In genomic region chr1:8423134-8423701, GRCh38 we compare ENCODE assay signal across 8 cellular contexts.
DNase-seq lines count a peak whose midpoint lies in the region; ATAC-seq and TF ChIP-seq lines count a peak whose summit lies in the region.

No MANE protein-coding gene starts in this region.

- H3K4me3 ChIP-seq in A673 (ENCODE audit: low read depth, low read length, poor library complexity, severe bottlenecking) (peak overlapping the region; percentile 79), WI38 (ENCODE audit: low read depth, low read length) (peak overlapping the region; percentile 86), duodenal mucosa (ENCODE audit: low read depth in 1 of 2, low read length in 2 of 2) (peak overlapping the region; percentile 89 to 100), mononuclear cell (ENCODE audit: low read length) (peak overlapping the region; percentile 83), thymus (ENCODE audit: low read length) (peak overlapping the region; percentile 90)

- under 1% methylated on average over 38 of the region's 38 CpGs for WGBS in thymus

- DNase-seq in A673 (ENCODE audit: low spot score) (peak; percentile 45), HCEC 1CT (peak; percentile 18), GOT3 (lab: John Stamatoyannopoulos, UW) (no peak)

- POLR2A ChIA-PET in A673 (lab: Charles Lee; ENCODE audit: low non-redundant PET), result no interaction called here

- H3K27ac ChIP-seq in A673 (ENCODE audit: low read depth, low read length, poor library complexity, severe bottlenecking) (peak overlapping the region; percentile 87), duodenal mucosa (ENCODE audit: low read depth, low read length) (peak overlapping the region; percentile 85), thymus (ENCODE audit: low read depth) (peak overlapping the region; percentile 93)

- no peak for ATAC-seq in HG03439 (IDR thresholded peaks at IDR 0.05; ENCODE audit: unreplicated experiment)

- intact Hi-C loops in A673 (cut with micrococcal nuclease; ENCODE audit: unreplicated experiment), result no loop called here

- H3K27me3 ChIP-seq in A673 (replicated peaks; ENCODE audit: insufficient read depth, low read depth, low read length, poor library complexity) (no peaks in the 10 kb centered on the region), duodenal mucosa (ENCODE audit: control insufficient read depth in 1 of 2, insufficient read depth in 2 of 2, low read length in 2 of 2) (no peaks in the 10 kb centered on the region), mononuclear cell (ENCODE audit: insufficient read depth, low read length) (no peaks in the 10 kb centered on the region), thymus (ENCODE audit: control insufficient read depth, insufficient read depth) (no peaks in the 10 kb centered on the region)

- TF ChIP-seq CTCF in A673 (conservative IDR thresholded peaks at IDR 0.05; ENCODE audit: low read depth, low read length), result no peak
- TF ChIP-seq CTCF in WI38 (IDR thresholded peaks at IDR 0.05; ENCODE audit: low read depth, low read length), result no peak

- peaks cover 50% of the 10 kb centered on the region for H3K4me1 ChIP-seq in A673 (ENCODE audit: insufficient read depth, low read length, poor library complexity, severe bottlenecking)
- H3K4me1 ChIP-seq in duodenal mucosa (ENCODE audit: control insufficient read depth in 1 of 2, insufficient read depth in 2 of 2, low read length in 2 of 2), result peaks cover 46 to 51% of the 10 kb centered on the region in 2 donors
- H3K4me1 ChIP-seq in mononuclear cell (ENCODE audit: insufficient read depth, low read length), result peaks cover 78% of the 10 kb centered on the region
- peaks cover 29% of the 10 kb centered on the region for H3K4me1 ChIP-seq in thymus (ENCODE audit: control insufficient read depth, insufficient read depth, low read length)

- BruUV-seq in A673 (replicated peaks; lab: Mats Ljungman, UMichigan), result no TSS peak

- no peaks in the 10 kb centered on the region for H3K9me3 ChIP-seq in A673 (ENCODE audit: low read depth, low read length, poor library complexity, severe bottlenecking)
- H3K9me3 ChIP-seq in duodenal mucosa (ENCODE audit: control insufficient read depth in 1 of 2, low read length in 2 of 2), result no peaks in the 10 kb centered on the region
- H3K9me3 ChIP-seq in mononuclear cell (ENCODE audit: low read depth, low read length), result no peaks in the 10 kb centered on the region
- no peaks in the 10 kb centered on the region for H3K9me3 ChIP-seq in thymus (ENCODE audit: control insufficient read depth)

- H3K9ac ChIP-seq in duodenal mucosa (ENCODE audit: low read depth in 1 of 2, low read length in 2 of 2), result peak overlapping the region; percentile 98

- H3K36me3 ChIP-seq in A673 (ENCODE audit: insufficient read depth, low read length, poor library complexity, severe bottlenecking) (peaks cover 16% of the 10 kb centered on the region), duodenal mucosa (ENCODE audit: control insufficient read depth in 1 of 2, insufficient read depth in 2 of 2, low read length in 2 of 2) (peaks cover 0 to 2% of the 10 kb centered on the region in 2 donors), thymus (ENCODE audit: control insufficient read depth, insufficient read depth) (no peaks in the 10 kb centered on the region)

- CTCF ChIA-PET in A673 (lab: Charles Lee), result no interaction called here
